ENCODE assay signal across 11 cellular contexts in genomic region chr3:157785071-157785826, GRCh38.
A peak's percentile ranks its signal among the peaks of the same experiment; 100 is the strongest.
DNase-seq lines count a peak whose midpoint lies in the region; ATAC-seq lines count a peak whose summit lies in the region.
"Had no signal": no experiment of that assay in that cellular context is flagged by ENCODE, and none has a peak within 500 bp of the region (broad histone marks: within the 10 kb centered on the region; RNA-seq: fewer than 3 reads in every experiment).

No MANE protein-coding gene starts in this region.

- intact Hi-C loops in left colon (cut with DNase I, micrococcal nuclease) = no loop called here

- DNase-seq in AG08395 (ENCODE audit: low spot score) = peak; percentile 88
- peak; percentile 96 for DNase-seq in HT1080 (ENCODE audit: low read depth)
- peak; percentile 84 for DNase-seq in amniotic epithelial cell (ENCODE audit: low read depth)
- peak; percentile 49 for DNase-seq in iPS-NIHi7 (ENCODE audit: extremely low spot score)
- no peak for DNase-seq in activated gamma-delta T cell treated with Interleukin-2 at 50 U/mL for 16 hours
- no peak for DNase-seq in amygdala (lab: John Stamatoyannopoulos, UW)
- no peak for DNase-seq in left colon
- no peak for DNase-seq in DMS79 treated with DMSO at 0.1 percent for 48 hours (lab: John Stamatoyannopoulos, UW)
- DNase-seq: CD4-positive, alpha-beta T cell; natural killer cell; NCI-H1092 treated with DMSO at 0.1 percent for 48 hours had no signal

- no peak for ATAC-seq in left colon
- ATAC-seq: natural killer cell had no signal

Comparison
In these comparisons a context has a peak if more than half of its experiments do, and no peak if none do; other contexts are left out.
1. DNase-seq: peak in AG08395 (single experiment), HT1080 (single experiment), amniotic epithelial cell (single experiment) and iPS-NIHi7 (single experiment); none in activated gamma-delta T cell treated with Interleukin-2 at 50 U/mL for 16 hours (single experiment), amygdala (0 of 56), left colon (0 of 2) and DMS79 treated with DMSO at 0.1 percent for 48 hours (single experiment).